In genomic region chr7:139360210-139360947, GRCh38 we compare ENCODE assay signal across 1 cellular context.
TF ChIP-seq lines count a peak whose summit lies in the region.

No MANE protein-coding gene starts in this region.

TF ChIP-seq in K562, 482 proteins besides CTCF, POLR2A, EP300 and RAD21 (continued from another document and continues in another):
- TF ChIP-seq CEBPG (CRISPR knock-in tag; IDR thresholded peaks at IDR 0.05) (0 out of 2 replicates have a peak, but pooled peaks have one; percentile 45), CEBPG (tag; conservative IDR thresholded peaks at IDR 0.05 in 1 of 2, IDR thresholded peaks at IDR 0.05 in 1 of 2) (no peak), CBX2 (IDR thresholded peaks at IDR 0.05; ENCODE audit: insufficient read depth, low read length, poor library complexity, severe bottlenecking) (no peak), ZBTB33 (CRISPR knock-in tag; IDR thresholded peaks at IDR 0.05) (no peak), HDAC8 (tag; IDR thresholded peaks at IDR 0.05) (no peak), NR4A1 (CRISPR knock-in tag; IDR thresholded peaks at IDR 0.05) (no peak), NR4A1 (tag; IDR thresholded peaks at IDR 0.05) (no peak), PYGO2 (tag; IDR thresholded peaks at IDR 0.05) (no peak), ATF3 (IDR thresholded peaks at IDR 0.05) (no peak), ATF3 (CRISPR knock-in tag; conservative IDR thresholded peaks at IDR 0.05) (no peak; the same call in 1 of the 2 replicates), ELF4 (CRISPR knock-in tag; IDR thresholded peaks at IDR 0.05) (peak; percentile 2; the same call in 1 of the 2 replicates), U2AF1 (optimal IDR thresholded peaks at IDR 0.05; ENCODE audit: low read depth, low read length) (no peak), STAT6 (CRISPR knock-in tag; IDR thresholded peaks at IDR 0.05) (no peak; the same call in 1 of the 2 replicates), GABPA (tag; conservative IDR thresholded peaks at IDR 0.05; ENCODE audit: low read depth) (no peak; the same call in 1 of the 2 replicates), NCOA1 (IDR thresholded peaks at IDR 0.05; ENCODE audit: low read depth) (no peak; the same call in 1 of the 2 replicates), ASH1L (IDR thresholded peaks at IDR 0.05; ENCODE audit: borderline replicate concordance, low read depth, partially characterized antibody) (peak; percentile 89), BCLAF1 (IDR thresholded peaks at IDR 0.05; ENCODE audit: borderline replicate concordance in 1 of 2, control insufficient read depth in 1 of 2, low read depth in 2 of 2, low read length in 1 of 2) (no peak; a peak in 1 of 4 replicates), TAL1 (IDR thresholded peaks at IDR 0.05) (no peak), ILF3 (IDR thresholded peaks at IDR 0.05; ENCODE audit: borderline replicate concordance) (no peak), ZC3H11A (IDR thresholded peaks at IDR 0.05; ENCODE audit: low read depth, low read length) (no peak), TCF7 (IDR thresholded peaks at IDR 0.05; ENCODE audit: borderline replicate concordance) (no peak), THRAP3 (IDR thresholded peaks at IDR 0.05; ENCODE audit: borderline replicate concordance) (no peak), SAFB2 (IDR thresholded peaks at IDR 0.05; ENCODE audit: borderline replicate concordance, low read depth, low read length, severe bottlenecking) (no peak), DACH1 (IDR thresholded peaks at IDR 0.05; ENCODE audit: partially characterized antibody) (no peak), AFF1 (IDR thresholded peaks at IDR 0.05; ENCODE audit: low read depth in 1 of 2, partially characterized antibody in 2 of 2) (peak; percentile 17 to 48), MCM7 (IDR thresholded peaks at IDR 0.05) (no peak), CGGBP1 (CRISPR knock-in tag; IDR thresholded peaks at IDR 0.05) (no peak; the same call in 1 of the 2 replicates), CCNT2 (IDR thresholded peaks at IDR 0.05; ENCODE audit: borderline replicate concordance, extremely low read depth, insufficient read length, low read depth, low read length) (peak; percentile 47), HEY1 (CRISPR knock-in tag; IDR thresholded peaks at IDR 0.05; ENCODE audit: borderline replicate concordance) (0 out of 2 replicates have a peak, but pooled peaks have one; percentile 11), ZNF282 (CRISPR knock-in tag; IDR thresholded peaks at IDR 0.05) (no peak), SP1 (CRISPR knock-in tag; IDR thresholded peaks at IDR 0.05) (no peak; the same call in 1 of the 2 replicates), ZNF644 (tag; IDR thresholded peaks at IDR 0.05; ENCODE audit: low read depth) (no peak), ZNF311 (CRISPR knock-in tag; IDR thresholded peaks at IDR 0.05) (no peak), ZNF280B (CRISPR knock-in tag; IDR thresholded peaks at IDR 0.05) (no peak), ZNF696 (CRISPR knock-in tag; conservative IDR thresholded peaks at IDR 0.05) (no peak), ZSCAN29 (IDR thresholded peaks at IDR 0.05) (no peak), MAX (CRISPR knock-in tag; IDR thresholded peaks at IDR 0.05) (peak; percentile 82), NCOR1 (IDR thresholded peaks at IDR 0.05) (peak; percentile 38; the same call in 1 of the 2 replicates), TFAM (CRISPR knock-in tag; conservative IDR thresholded peaks at IDR 0.05) (no peak), NKRF (IDR thresholded peaks at IDR 0.05; ENCODE audit: borderline replicate concordance) (peak; percentile 43; the same call in 1 of the 2 replicates), MYBL2 (IDR thresholded peaks at IDR 0.05; ENCODE audit: low read depth) (no peak), MYBL2 (CRISPR knock-in tag; IDR thresholded peaks at IDR 0.05; ENCODE audit: borderline replicate concordance) (no peak), ZNF583 (CRISPR knock-in tag; IDR thresholded peaks at IDR 0.05) (no peak), XRCC5 (IDR thresholded peaks at IDR 0.05; ENCODE audit: low read depth, low read length) (no peak; the same call in 1 of the 2 replicates), ZNF24 (IDR thresholded peaks at IDR 0.05) (no peak), SRF (CRISPR knock-in tag; IDR thresholded peaks at IDR 0.05) (no peak), POLR2G (IDR thresholded peaks at IDR 0.05; ENCODE audit: low read depth, low read length) (no peak), SNAPC5 (CRISPR knock-in tag; IDR thresholded peaks at IDR 0.05) (no peak), TRIM24 (IDR thresholded peaks at IDR 0.05) (no peak), KHSRP (IDR thresholded peaks at IDR 0.05) (no peak), HMG20A (CRISPR knock-in tag; conservative IDR thresholded peaks at IDR 0.05) (no peak), ZBTB7A (IDR thresholded peaks at IDR 0.05; ENCODE audit: borderline replicate concordance, control insufficient read depth, low read depth, low read length) (peak; percentile 97), PML (IDR thresholded peaks at IDR 0.05; ENCODE audit: low read length) (no peak), ZNF507 (tag; conservative IDR thresholded peaks at IDR 0.05) (no peak)
